ENCODE assay signal across 24 cellular contexts in the genomic region with DNA sequence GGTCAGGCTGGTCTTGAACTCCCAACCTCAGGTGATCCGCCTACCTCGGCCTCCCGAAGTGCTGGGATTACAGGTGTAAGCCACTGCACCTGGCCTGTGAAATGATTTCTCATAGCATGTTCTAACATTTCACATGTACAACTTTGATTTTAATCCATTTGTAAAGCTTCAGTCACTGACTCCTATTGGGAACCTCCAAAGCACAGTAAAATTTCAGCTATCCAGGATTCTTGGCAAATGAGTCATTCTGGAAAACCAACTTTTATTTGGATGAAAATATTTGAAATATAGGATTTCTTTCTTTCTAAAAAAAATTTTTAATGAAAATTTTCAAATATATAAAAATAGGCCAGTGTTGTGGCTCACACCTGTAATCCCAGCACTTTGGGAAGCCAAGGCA. TPM values are rescaled to one million over a fixed set of nuclear protein-coding genes. Genes with fewer than 3 reads are reported as not detected.
"Had no signal": no experiment of that assay in that cellular context is flagged by ENCODE, and none has a peak within 500 bp of the region (broad histone marks: within the 10 kb centered on the region; RNA-seq: fewer than 3 reads in every experiment).

No MANE protein-coding gene starts in this region.

- H3K4me3 Mint-ChIP-seq: activated CD4-positive, alpha-beta T cell treated with anti-CD3 and anti-CD28 coated beads for 36 hours; activated CD8-positive, alpha-beta memory T cell treated with anti-CD3 and anti-CD28 coated beads, Interleukin-2, amount 10 ng/mL, durations not matched to agents 7 days and 5 days; activated naive CD4-positive, alpha-beta T cell treated with anti-CD3 and anti-CD28 coated beads for 36 hours; immature natural killer cell; nephron progenitor cell; WTC11 had no signal

- H3K4me3 ChIP-seq: coronary artery, heart right ventricle, left ventricle myocardium inferior, sigmoid colon, spleen, tibial nerve, uterus had no signal

- ATAC-seq: activated CD4-positive, alpha-beta T cell treated with anti-CD3 and anti-CD28 coated beads for 36 hours; activated CD8-positive, alpha-beta memory T cell treated with anti-CD3 and anti-CD28 coated beads, Interleukin-2, amount 10 ng/mL, durations not matched to agents 7 days and 5 days; heart right ventricle had no signal

- H3K36me3 ChIP-seq: brain microvascular endothelial cell, left ventricle myocardium inferior, sigmoid colon, tibial nerve, uterus had no signal

- H3K9me3 ChIP-seq: heart right ventricle, left ventricle myocardium inferior, sigmoid colon, spleen, tibial nerve, uterus had no signal

- DNase-seq: activated CD4-positive, alpha-beta T cell treated with anti-CD3 and anti-CD28 coated beads for 36 hours; activated CD4-positive, alpha-beta T cell treated with anti-CD3 and anti-CD28 coated beads, Interleukin-2, amount 50 U/mL, for 48 hours; activated CD8-positive, alpha-beta memory T cell treated with anti-CD3 and anti-CD28 coated beads, Interleukin-2, amount 10 ng/mL, durations not matched to agents 7 days and 5 days; activated naive CD4-positive, alpha-beta T cell treated with anti-CD3 and anti-CD28 coated beads for 36 hours; anterior cingulate cortex; brain microvascular endothelial cell; erythroblast; heart right ventricle; immature natural killer cell; kidney glomerular epithelial cell; left ventricle myocardium inferior; nephron progenitor cell; nucleus accumbens; posterior cingulate gyrus; sigmoid colon; spleen; stimulated activated naive CD4-positive, alpha-beta T cell; uterus had no signal

- H3K9me3 Mint-ChIP-seq: activated naive CD4-positive, alpha-beta T cell treated with anti-CD3 and anti-CD28 coated beads for 36 hours; activated T-helper 2 cell treated with anti-CD3 and anti-CD28 coated beads, Interferon-gamma antibody, Interleukin-2, Interleukin-4, amounts not matched to agents 10 μg/mL and 5 μg/mL and 100 μg/mL, durations not matched to agents 14 hours and 24 hours and 36 hours; immature natural killer cell; nephron progenitor cell; WTC11 had no signal

- H3K27ac Mint-ChIP-seq: activated CD4-positive, alpha-beta T cell treated with anti-CD3 and anti-CD28 coated beads for 36 hours; activated CD8-positive, alpha-beta memory T cell treated with anti-CD3 and anti-CD28 coated beads, Interleukin-2, amount 10 ng/mL, durations not matched to agents 7 days and 5 days; activated naive CD4-positive, alpha-beta T cell treated with anti-CD3 and anti-CD28 coated beads for 36 hours; activated T-helper 2 cell treated with anti-CD3 and anti-CD28 coated beads, Interferon-gamma antibody, Interleukin-2, Interleukin-4, amounts not matched to agents 10 μg/mL and 5 μg/mL and 100 μg/mL, durations not matched to agents 14 hours and 24 hours and 36 hours; WTC11 had no signal

- H3K27ac ChIP-seq: brain microvascular endothelial cell, coronary artery, heart right ventricle, left ventricle myocardium inferior, sigmoid colon, spleen, tibial nerve, uterus had no signal

- H3K4me1 ChIP-seq: uterus had no signal

- H3K36me3 Mint-ChIP-seq: immature natural killer cell, WTC11 had no signal

- H3K27me3 ChIP-seq: brain microvascular endothelial cell, heart right ventricle, sigmoid colon, spleen, tibial nerve, uterus had no signal

- H3K27me3 Mint-ChIP-seq: activated CD4-positive, alpha-beta T cell treated with anti-CD3 and anti-CD28 coated beads for 36 hours had no signal

RNA-seq across cellular contexts. Expression of gene LMAN1L, which starts 2.7 kb away (rescaled TPM):
- total RNA-seq: activated CD8-positive, alpha-beta memory T cell treated with anti-CD3 and anti-CD28 coated beads, Interleukin-2, amount 10 ng/mL, durations not matched to agents 7 days and 5 days; activated naive CD4-positive, alpha-beta T cell treated with anti-CD3 and anti-CD28 coated beads for 36 hours; myocyte; renal cortical epithelial cell; WTC11 had no signal
- polyA plus RNA-seq: immature natural killer cell had no signal

RNA-seq across cellular contexts. Expression of gene CPLX3, which starts 16.5 kb away (rescaled TPM):
- total RNA-seq: activated naive CD4-positive, alpha-beta T cell treated with anti-CD3 and anti-CD28 coated beads for 36 hours; myocyte; renal cortical epithelial cell; tibial nerve; uterus had no signal
- polyA plus RNA-seq: immature natural killer cell had no signal
